Comparison of ENCODE assay signal across 8 cellular contexts in genomic region chr4:51906167-51906647, GRCh38.
DNase-seq lines count a peak whose midpoint lies in the region; ATAC-seq, FAIRE-seq and TF ChIP-seq lines count a peak whose summit lies in the region.

No MANE protein-coding gene starts in this region.

- DNase-seq in GM12891 (ENCODE audit: insufficient read length, low spot score) = no peak
- peak; percentile 43 for DNase-seq in globus pallidus (ENCODE audit: low spot score)
- no peak for DNase-seq in COR-L47 (lab: John Stamatoyannopoulos, UW)
- DNase-seq in ecto neural progenitor cell (ENCODE audit: low spot score) = no peak
- no peak for DNase-seq in dedifferentiated amniotic fluid mesenchymal stem cell (ENCODE audit: extremely low spot score)
- DNase-seq in hepatic stellate cell (ENCODE audit: low spot score) = no peak

- ATAC-seq in GM21423 (IDR thresholded peaks at IDR 0.05; ENCODE audit: unreplicated experiment) (peak; percentile 99), HG03571 (IDR thresholded peaks at IDR 0.05; ENCODE audit: unreplicated experiment) (peak; percentile 97)

- TF ChIP-seq POLR2A in GM12891 (IDR thresholded peaks at IDR 0.05; ENCODE audit: low read depth, low read length) = no peak

- FAIRE-seq in GM12891 (lab: Jason Lieb, UNC) = peak; percentile 85

TF ChIP-seq in GM12891, 5 proteins besides CTCF, POLR2A, EP300 and RAD21:
- TF ChIP-seq POLR2AphosphoS5 (IDR thresholded peaks at IDR 0.05; ENCODE audit: low read depth, low read length) (no peak), SPI1 (IDR thresholded peaks at IDR 0.05; ENCODE audit: low read depth, low read length) (peak; percentile 99), POU2F2 (IDR thresholded peaks at IDR 0.05; ENCODE audit: low read depth, low read length) (no peak)
